Comparison of ENCODE assay signal across 11 cellular contexts in the genomic region with DNA sequence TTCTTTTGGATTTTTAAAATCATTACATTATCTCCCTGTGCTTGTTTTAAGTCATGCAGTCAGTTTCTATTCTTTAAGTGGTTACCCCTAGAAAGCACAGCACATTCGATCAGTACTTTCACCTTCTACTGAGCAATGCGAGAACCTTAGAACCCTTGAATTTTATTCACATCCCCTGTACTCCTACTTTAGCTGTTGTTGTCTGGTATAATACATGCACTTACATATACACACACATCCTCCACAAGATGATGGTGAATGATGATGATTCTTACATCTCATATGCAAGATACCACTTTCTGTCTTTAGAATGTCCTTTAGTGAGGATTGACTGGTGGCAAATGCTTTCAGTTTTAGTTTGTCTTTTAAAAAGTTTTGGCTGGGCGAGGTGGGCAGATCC. TPM values are rescaled to one million over a fixed set of nuclear protein-coding genes. Genes with fewer than 3 reads are reported as not detected.
A peak's percentile ranks its signal among the peaks of the same experiment; 100 is the strongest.
DNase-seq lines count a peak whose midpoint lies in the region; ATAC-seq and TF ChIP-seq lines count a peak whose summit lies in the region.
"Had no signal": no experiment of that assay in that cellular context is flagged by ENCODE, and none has a peak within 500 bp of the region (broad histone marks: within the 10 kb centered on the region; RNA-seq: fewer than 3 reads in every experiment).

No MANE protein-coding gene starts in this region.

- intact Hi-C loops in IMR-90 (cut with micrococcal nuclease): no loop called here

- no peak overlapping the region for H3K18ac ChIP-seq in IMR-90 (ENCODE audit: low read depth, low read length)

- no peaks in the 10 kb centered on the region for H3K27me3 Mint-ChIP-seq in activated CD8-positive, alpha-beta memory T cell treated with anti-CD3 and anti-CD28 coated beads, Interleukin-2, amount 10 ng/mL, durations not matched to agents 7 days and 5 days
- H3K27me3 Mint-ChIP-seq in stimulated activated memory B cell treated with anti-CD40 and anti-IgM and Interleukin-4, amounts not matched to agents 10 μg/mL and 1 μg/mL and 100 μg/mL, for 72 hours: no peaks in the 10 kb centered on the region

- H3K27ac Mint-ChIP-seq in activated CD8-positive, alpha-beta memory T cell treated with anti-CD3 and anti-CD28 coated beads, Interleukin-2, amount 10 ng/mL, durations not matched to agents 7 days and 5 days: peak overlapping the region; percentile 71
- peak overlapping the region; percentile 33 for H3K27ac Mint-ChIP-seq in stimulated activated memory B cell treated with anti-CD40 and anti-IgM and Interleukin-4, amounts not matched to agents 10 μg/mL and 1 μg/mL and 100 μg/mL, for 72 hours

- no peak for TF ChIP-seq CTCF in IMR-90 (conservative IDR thresholded peaks at IDR 0.05; ENCODE audit: low read depth, low read length)

- in situ Hi-C loops in IMR-90 (cut with MboI; ENCODE audit: low sequenced_read_pairs): no loop called here

- H4K5ac ChIP-seq in IMR-90 (ENCODE audit: low read depth, low read length): no peak overlapping the region

- TF ChIP-seq POLR2A in IMR-90 (IDR thresholded peaks at IDR 0.05; ENCODE audit: low read depth, low read length): no peak

- no peaks in the 10 kb centered on the region for H3K9me3 Mint-ChIP-seq in activated CD8-positive, alpha-beta memory T cell treated with anti-CD3 and anti-CD28 coated beads, Interleukin-2, amount 10 ng/mL, durations not matched to agents 7 days and 5 days (ENCODE audit: low read depth)
- no peaks in the 10 kb centered on the region for H3K9me3 Mint-ChIP-seq in stimulated activated memory B cell treated with anti-CD40 and anti-IgM and Interleukin-4, amounts not matched to agents 10 μg/mL and 1 μg/mL and 100 μg/mL, for 72 hours

- H3K4ac ChIP-seq in IMR-90 (ENCODE audit: low read depth, low read length): no peak overlapping the region

- CTCF ChIA-PET in activated CD8-positive, alpha-beta memory T cell treated with anti-CD3 and anti-CD28 coated beads, Interleukin-2, amount 10 ng/mL, durations not matched to agents 7 days and 5 days (lab: Charles Lee): no interaction called here
- CTCF ChIA-PET in IMR-90 (lab: Yijun Ruan, JAX): no interaction called here

- peaks cover 24% of the 10 kb centered on the region for H3K4me1 Mint-ChIP-seq in activated CD8-positive, alpha-beta memory T cell treated with anti-CD3 and anti-CD28 coated beads, Interleukin-2, amount 10 ng/mL, durations not matched to agents 7 days and 5 days
- H3K4me1 Mint-ChIP-seq in stimulated activated memory B cell treated with anti-CD40 and anti-IgM and Interleukin-4, amounts not matched to agents 10 μg/mL and 1 μg/mL and 100 μg/mL, for 72 hours: peaks cover 11% of the 10 kb centered on the region

- TF ChIP-seq RAD21 in IMR-90 (IDR thresholded peaks at IDR 0.05; ENCODE audit: low read length): no peak

- H3K36me3 Mint-ChIP-seq in activated CD8-positive, alpha-beta memory T cell treated with anti-CD3 and anti-CD28 coated beads, Interleukin-2, amount 10 ng/mL, durations not matched to agents 7 days and 5 days: peaks cover 1% of the 10 kb centered on the region
- H3K36me3 Mint-ChIP-seq in stimulated activated memory B cell treated with anti-CD40 and anti-IgM and Interleukin-4, amounts not matched to agents 10 μg/mL and 1 μg/mL and 100 μg/mL, for 72 hours: no peaks in the 10 kb centered on the region

- WGBS in IMR-90 (ENCODE audit: extremely low coverage in 2 of 2, insufficient read length in 1 of 2), 2 experiments: no CpG with 5 or more reads among the region's 3 CpGs

- no peak overlapping the region for H2AK9ac ChIP-seq in IMR-90 (replicated peaks; ENCODE audit: low read depth, low read length, poor library complexity)

- peaks cover 5% of the 10 kb centered on the region; the same call in 1 of the 2 replicates for H3K4me1 ChIP-seq in IMR-90 (ENCODE audit: control insufficient read depth, insufficient read depth, low read length)

- no peak overlapping the region for H2BK20ac ChIP-seq in IMR-90 (ENCODE audit: low read depth, low read length)

- no peak overlapping the region for H3K56ac ChIP-seq in IMR-90 (ENCODE audit: extremely low read depth, insufficient read depth, low read length)

- POLR2A ChIA-PET in IMR-90 (lab: Charles Lee; ENCODE audit: unreplicated experiment): interaction anchor here (0.7 kb wide), 1 partner anchor 167 kb away, joined by 4 read pairs; no protein-coding TSS in a partner anchor

- no peak overlapping the region for H3K23ac ChIP-seq in IMR-90 (ENCODE audit: low read depth, low read length)

- H4K8ac ChIP-seq in IMR-90 (ENCODE audit: low read depth in 2 of 2, low read length in 2 of 2): no peak overlapping the region

- peak overlapping the region; percentile 23 for H2BK5ac ChIP-seq in IMR-90 (ENCODE audit: low read depth, low read length, poor library complexity, severe bottlenecking)

- no peak overlapping the region for H4K91ac ChIP-seq in IMR-90 (ENCODE audit: insufficient read depth, low read depth, low read length)

- H3K27ac ChIP-seq in IMR-90 (ENCODE audit: insufficient read depth, low read length): no peak overlapping the region

- dilution Hi-C loops in IMR-90 (cut with HindIII; ENCODE audit: low sequenced_read_pairs, unreplicated experiment): no loop called here

- no peak overlapping the region for H2BK15ac ChIP-seq in IMR-90 (ENCODE audit: low read depth, low read length)

- H3K14ac ChIP-seq in IMR-90 (replicated peaks; ENCODE audit: low read depth, low read length): no peak overlapping the region

- peak; percentile 77 for ATAC-seq in activated CD8-positive, alpha-beta memory T cell treated with anti-CD3 and anti-CD28 coated beads, Interleukin-2, amount 10 ng/mL, durations not matched to agents 7 days and 5 days
- peak; percentile 45 for ATAC-seq in GM21825 (IDR thresholded peaks at IDR 0.05; ENCODE audit: unreplicated experiment)
- no peak for ATAC-seq in IMR-90 (ENCODE audit: low read depth)
- peak; percentile 39 for ATAC-seq in stimulated activated memory B cell treated with anti-CD40 and anti-IgM and Interleukin-4, amounts not matched to agents 10 μg/mL and 1 μg/mL and 100 μg/mL, for 72 hours
- no peak for ATAC-seq in HG02970 (IDR thresholded peaks at IDR 0.05; ENCODE audit: low FRiP score, unreplicated experiment)

- H3K9me1 ChIP-seq in IMR-90 (ENCODE audit: insufficient read depth, low read length): peaks cover 8% of the 10 kb centered on the region

- no peak overlapping the region for H3K4me2 ChIP-seq in IMR-90 (ENCODE audit: low read depth, low read length)

- peaks cover 13 to 59% of the 10 kb centered on the region in 2 experiments for H3K79me1 ChIP-seq in IMR-90 (ENCODE audit: low read depth in 1 of 2, low read length in 2 of 2)

- H2BK120ac ChIP-seq in IMR-90 (ENCODE audit: low read depth, low read length): no peak overlapping the region

- H4K20me1 ChIP-seq in IMR-90 (ENCODE audit: insufficient read depth, low read length): peaks cover 8% of the 10 kb centered on the region

- no peaks in the 10 kb centered on the region for H3K36me3 ChIP-seq in IMR-90 (ENCODE audit: control insufficient read depth, insufficient read depth, low read length)

- no peaks in the 10 kb centered on the region for H3K9me3 ChIP-seq in IMR-90 (ENCODE audit: control insufficient read depth, insufficient read depth, low read length)

- no TSS peak for BruUV-seq in IMR-90 (replicated peaks; lab: Mats Ljungman, UMichigan)

- no peak overlapping the region for H2AK5ac ChIP-seq in IMR-90 (ENCODE audit: low read depth, low read length)

- H3K4me3 Mint-ChIP-seq in activated CD8-positive, alpha-beta memory T cell treated with anti-CD3 and anti-CD28 coated beads, Interleukin-2, amount 10 ng/mL, durations not matched to agents 7 days and 5 days: peak overlapping the region; percentile 67
- H3K4me3 Mint-ChIP-seq in stimulated activated memory B cell treated with anti-CD40 and anti-IgM and Interleukin-4, amounts not matched to agents 10 μg/mL and 1 μg/mL and 100 μg/mL, for 72 hours: peak overlapping the region; percentile 71

- H3K27me3 ChIP-seq in IMR-90 (ENCODE audit: control insufficient read depth, insufficient read depth, low read length): no peaks in the 10 kb centered on the region

- no peak overlapping the region for H2AFZ ChIP-seq in IMR-90 (replicated peaks; ENCODE audit: low read length, poor library complexity)

- no peak for DNase-seq in activated CD8-positive, alpha-beta memory T cell treated with anti-CD3 and anti-CD28 coated beads, Interleukin-2, amount 10 ng/mL, durations not matched to agents 7 days and 5 days
- no peak for DNase-seq in activated CD8-positive, alpha-beta memory T cell treated with anti-CD3 and anti-CD28 coated beads for 24 hours
- no peak for DNase-seq in IMR-90
- no peak for DNase-seq in central memory CD4-positive, alpha-beta T cell
- DNase-seq in GM19238 (ENCODE audit: insufficient read length, low spot score): no peak
- DNase-seq: ACHN, NCI-H2029, nucleus accumbens had no signal

- H3K9ac ChIP-seq in IMR-90 (ENCODE audit: low read depth, low read length): no peak overlapping the region

- H3K4me3 ChIP-seq in IMR-90 (ENCODE audit: insufficient read depth, low read depth, low read length): no peak overlapping the region

TF ChIP-seq in IMR-90, 13 proteins besides CTCF, POLR2A, EP300 and RAD21:
- TF ChIP-seq, protein P1, sequence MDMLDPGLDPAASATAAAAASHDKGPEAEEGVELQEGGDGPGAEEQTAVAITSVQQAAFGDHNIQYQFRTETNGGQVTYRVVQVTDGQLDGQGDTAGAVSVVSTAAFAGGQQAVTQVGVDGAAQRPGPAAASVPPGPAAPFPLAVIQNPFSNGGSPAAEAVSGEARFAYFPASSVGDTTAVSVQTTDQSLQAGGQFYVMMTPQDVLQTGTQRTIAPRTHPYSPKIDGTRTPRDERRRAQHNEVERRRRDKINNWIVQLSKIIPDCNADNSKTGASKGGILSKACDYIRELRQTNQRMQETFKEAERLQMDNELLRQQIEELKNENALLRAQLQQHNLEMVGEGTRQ (IDR thresholded peaks at IDR 0.05; ENCODE audit: low read depth, low read length): no peak
- TF ChIP-seq MAFK (IDR thresholded peaks at IDR 0.05; ENCODE audit: low read depth, low read length) (no peak), BHLHE40 (IDR thresholded peaks at IDR 0.05; ENCODE audit: low read depth, low read length) (no peak), RFX5 (IDR thresholded peaks at IDR 0.05; ENCODE audit: low read depth, low read length) (no peak)

RNA-seq across cellular contexts. Expression of a gene that starts 5.7 kb away (rescaled TPM):
- 10 to 100 TPM; 26.3 to 27.9 TPM for total RNA-seq in activated CD8-positive, alpha-beta memory T cell treated with anti-CD3 and anti-CD28 coated beads, Interleukin-2, amount 10 ng/mL, durations not matched to agents 7 days and 5 days
- total RNA-seq in IMR-90 (2012; rRNA removed): 16.8 and 26.7 TPM in 2 replicates
- polyA plus RNA-seq in IMR-90 (2012; rRNA removed): 7.0 TPM in 2 replicates
- polyA plus RNA-seq in IMR-90 (2012; cell fraction: cytosol; rRNA removed): 2.0 and 2.5 TPM in 2 replicates
- polyA plus RNA-seq in IMR-90 (2012; cell fraction: nucleus; rRNA removed; ENCODE audit: low replicate concordance): 1.4 and 4.7 TPM in 2 replicates

RNA-seq across cellular contexts. Expression of a gene that starts 6.4 kb away (rescaled TPM):
- 1 to 10 TPM in 1 of 2 experiments, under 1 TPM in 1; 0.47 to 1.5 TPM for total RNA-seq in activated CD8-positive, alpha-beta memory T cell treated with anti-CD3 and anti-CD28 coated beads, Interleukin-2, amount 10 ng/mL, durations not matched to agents 7 days and 5 days
- 3.0 and 4.4 TPM in 2 replicates for total RNA-seq in IMR-90 (2012; rRNA removed)
- polyA plus RNA-seq in IMR-90 (2012; rRNA removed): 15.6 and 17.3 TPM in 2 replicates
- 9.0 and 11.2 TPM in 2 replicates for polyA plus RNA-seq in IMR-90 (2012; cell fraction: cytosol; rRNA removed)
- 11.4 and 19.1 TPM in 2 replicates for polyA plus RNA-seq in IMR-90 (2012; cell fraction: nucleus; rRNA removed; ENCODE audit: low replicate concordance)

Comparison
In these comparisons a context has a peak if more than half of its experiments do, and no peak if none do; other contexts are left out.
1. ATAC-seq: peak in activated CD8-positive, alpha-beta memory T cell treated with anti-CD3 and anti-CD28 coated beads, Interleukin-2, amount 10 ng/mL, durations not matched to agents 7 days and 5 days (single experiment), GM21825 (single experiment) and stimulated activated memory B cell treated with anti-CD40 and anti-IgM and Interleukin-4, amounts not matched to agents 10 μg/mL and 1 μg/mL and 100 μg/mL, for 72 hours (single experiment); none in IMR-90 (single experiment) and HG02970 (single experiment).